1 cellular context compared by ENCODE assay signal in the genomic region with DNA sequence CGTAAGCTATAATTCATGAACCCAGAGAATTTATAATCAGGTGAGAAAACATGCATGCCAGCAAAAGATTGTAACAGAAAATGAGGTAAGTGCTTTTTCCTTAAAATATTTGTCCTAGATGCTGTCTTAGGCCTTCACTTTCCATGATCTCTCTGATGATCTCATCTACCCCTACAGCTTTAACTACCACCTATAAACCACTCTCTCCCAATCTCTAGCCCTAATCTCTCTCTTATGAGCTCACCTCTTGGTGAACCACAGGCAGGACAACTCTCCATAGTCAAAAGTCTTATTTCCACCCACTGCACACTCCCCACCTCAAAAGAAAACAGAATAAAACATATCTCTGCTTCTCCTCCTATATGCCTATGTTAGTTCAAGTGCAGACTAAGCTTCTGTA.
TF ChIP-seq lines count a peak whose summit lies in the region.

No MANE protein-coding gene starts in this region.

TF ChIP-seq in HEK293, 187 proteins besides CTCF, POLR2A, EP300 and RAD21 (continued from another document):
- 0 out of 2 replicates have a peak, but pooled peaks have one; percentile 9 for TF ChIP-seq PRDM1 (tag by site-specific recombination; IDR thresholded peaks at IDR 0.05)
- no peak for TF ChIP-seq ZNF518A (tag by site-specific recombination; conservative IDR thresholded peaks at IDR 0.05; ENCODE audit: low read depth)
- no peak for TF ChIP-seq ZNF623 (tag by site-specific recombination; IDR thresholded peaks at IDR 0.05)
- TF ChIP-seq ZFP69B (tag by site-specific recombination; IDR thresholded peaks at IDR 0.05) = 0 out of 2 replicates have a peak, but pooled peaks have one; percentile 21
- TF ChIP-seq KLF8 (tag by site-specific recombination; IDR thresholded peaks at IDR 0.05) = no peak
- TF ChIP-seq ZNF768 (tag by site-specific recombination; IDR thresholded peaks at IDR 0.05) = no peak
- TF ChIP-seq SP7 (tag by site-specific recombination; IDR thresholded peaks at IDR 0.05) = peak; percentile 83
- 0 out of 2 replicates have a peak, but pooled peaks have one; percentile 35 for TF ChIP-seq ZNF843 (tag by site-specific recombination; IDR thresholded peaks at IDR 0.05)
